Comparison of ENCODE assay signal across 17 cellular contexts in the genomic region with DNA sequence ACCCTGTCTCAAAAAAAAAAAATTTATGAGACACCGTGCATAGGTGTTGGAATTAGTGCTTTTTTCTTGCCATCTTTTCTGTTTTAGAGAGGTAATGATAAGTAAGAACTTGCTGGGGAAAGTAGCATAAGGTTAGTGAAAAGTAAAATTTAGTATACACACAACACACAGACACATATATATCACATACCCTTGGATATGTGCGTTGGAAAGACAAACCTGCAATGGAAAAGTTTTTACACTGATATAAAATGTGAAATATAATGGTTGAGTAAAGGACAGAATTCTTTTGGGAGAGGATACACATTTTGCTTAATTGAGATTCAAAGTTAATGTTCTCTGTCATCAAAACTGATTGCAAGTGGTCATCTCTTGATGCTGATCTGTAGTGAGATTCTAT. TPM values are rescaled to one million over a fixed set of nuclear protein-coding genes. Genes with fewer than 3 reads are reported as not detected.
A peak's percentile ranks its signal among the peaks of the same experiment; 100 is the strongest.
DNase-seq lines count a peak whose midpoint lies in the region; ATAC-seq and TF ChIP-seq lines count a peak whose summit lies in the region.
"Had no signal": no experiment of that assay in that cellular context is flagged by ENCODE, and none has a peak within 500 bp of the region (broad histone marks: within the 10 kb centered on the region; RNA-seq: fewer than 3 reads in every experiment).

No MANE protein-coding gene starts in this region.

- intact Hi-C loops in activated CD8-positive, alpha-beta T cell treated with anti-CD3 and anti-CD28 coated beads for 36 hours (cut with micrococcal nuclease): no loop called here
- intact Hi-C loops in Panc1 (cut with micrococcal nuclease; ENCODE audit: unreplicated experiment) (no loop called here), lower leg skin (cut with DNase I; ENCODE audit: low total_unique reads) (no loop called here)

- H2AK5ac ChIP-seq in trophoblast cell (ENCODE audit: low read length): no peak overlapping the region

- in situ Hi-C loops in Panc1 (cut with HindIII; ENCODE audit: low pct_unique_long_range_greater_than_20kb, low sequenced_read_pairs): no loop called here

- peaks cover 83% of the 10 kb centered on the region for H3K4me1 Mint-ChIP-seq in activated CD8-positive, alpha-beta T cell treated with anti-CD3 and anti-CD28 coated beads for 36 hours (ENCODE audit: low read depth)
- peaks cover 30% of the 10 kb centered on the region for H3K4me1 Mint-ChIP-seq in activated CD8-positive, alpha-beta T cell treated with anti-CD3 and anti-CD28 coated beads, Interleukin-2, amount 10 ng/mL, durations not matched to agents 7 days and 5 days (ENCODE audit: low read depth)
- H3K4me1 Mint-ChIP-seq in chondrocyte (ENCODE audit: low read depth): peaks cover 76% of the 10 kb centered on the region

- H3K27me3 Mint-ChIP-seq in activated CD8-positive, alpha-beta T cell treated with anti-CD3 and anti-CD28 coated beads for 36 hours: no peaks in the 10 kb centered on the region
- H3K27me3 Mint-ChIP-seq in activated CD8-positive, alpha-beta T cell treated with anti-CD3 and anti-CD28 coated beads, Interleukin-2, amount 10 ng/mL, durations not matched to agents 7 days and 5 days (ENCODE audit: low read depth): no peaks in the 10 kb centered on the region
- H3K27me3 Mint-ChIP-seq in chondrocyte (ENCODE audit: low read depth): no peaks in the 10 kb centered on the region

- CTCF ChIA-PET in activated CD8-positive, alpha-beta T cell treated with anti-CD3 and anti-CD28 coated beads for 36 hours (lab: Charles Lee): no interaction called here
- CTCF ChIA-PET in activated CD8-positive, alpha-beta T cell treated with anti-CD3 and anti-CD28 coated beads, Interleukin-2, amount 10 ng/mL, durations not matched to agents 7 days and 5 days (lab: Charles Lee): no interaction called here
- CTCF ChIA-PET in Panc1 (lab: Charles Lee): no interaction called here

- no peak for TF ChIP-seq POLR2A in lower leg skin (IDR thresholded peaks at IDR 0.05)

- H3K4ac ChIP-seq in trophoblast cell (ENCODE audit: low read depth, low read length): peak overlapping the region; percentile 93

- H3K23ac ChIP-seq in trophoblast cell (ENCODE audit: low read length): no peak overlapping the region

- peaks cover 2% of the 10 kb centered on the region; the same call in 1 of the 2 replicates for H3K9me3 ChIP-seq in Panc1 (ENCODE audit: control insufficient read depth, insufficient read depth, low read depth, low read length)
- no peaks in the 10 kb centered on the region for H3K9me3 ChIP-seq in trophoblast cell (ENCODE audit: insufficient read depth, low read depth, low read length)
- peaks cover 4% of the 10 kb centered on the region; the same call in 1 of the 2 replicates for H3K9me3 ChIP-seq in SJCRH30 (replicated peaks)

- no peak overlapping the region for H2AFZ ChIP-seq in trophoblast cell (ENCODE audit: insufficient read depth, low read length, poor library complexity)

- no peak overlapping the region for H4K91ac ChIP-seq in trophoblast cell (ENCODE audit: low read depth, low read length)

- peak overlapping the region; percentile 19 for H3K27ac Mint-ChIP-seq in activated CD8-positive, alpha-beta T cell treated with anti-CD3 and anti-CD28 coated beads for 36 hours
- no peak overlapping the region for H3K27ac Mint-ChIP-seq in activated CD8-positive, alpha-beta T cell treated with anti-CD3 and anti-CD28 coated beads, Interleukin-2, amount 10 ng/mL, durations not matched to agents 7 days and 5 days
- peak overlapping the region; percentile 77 for H3K27ac Mint-ChIP-seq in chondrocyte (ENCODE audit: unreplicated experiment)

- H3K27me3 ChIP-seq in Panc1 (ENCODE audit: control insufficient read depth, insufficient read depth, low read length) (no peaks in the 10 kb centered on the region), trophoblast cell (ENCODE audit: insufficient read depth, low read length) (no peaks in the 10 kb centered on the region), SJCRH30 (no peaks in the 10 kb centered on the region)

- H3K4me3 Mint-ChIP-seq in activated CD8-positive, alpha-beta T cell treated with anti-CD3 and anti-CD28 coated beads for 36 hours: no peak overlapping the region
- no peak overlapping the region for H3K4me3 Mint-ChIP-seq in activated CD8-positive, alpha-beta T cell treated with anti-CD3 and anti-CD28 coated beads, Interleukin-2, amount 10 ng/mL, durations not matched to agents 7 days and 5 days
- H3K4me3 Mint-ChIP-seq in chondrocyte (ENCODE audit: unreplicated experiment): no peak overlapping the region

- ATAC-seq in activated CD8-positive, alpha-beta T cell treated with anti-CD3 and anti-CD28 coated beads for 36 hours: no peak
- ATAC-seq in activated CD8-positive, alpha-beta T cell treated with anti-CD3 and anti-CD28 coated beads, Interleukin-2, amount 10 ng/mL, durations not matched to agents 7 days and 5 days: no peak
- 0 out of 2 replicates have a peak, but pooled peaks have one; percentile 53 for ATAC-seq in Panc1
- no peak for ATAC-seq in GM18858 (IDR thresholded peaks at IDR 0.05; ENCODE audit: unreplicated experiment)

- no peak overlapping the region for H3K14ac ChIP-seq in trophoblast cell (ENCODE audit: low read length)

- no peaks in the 10 kb centered on the region for H3K9me3 Mint-ChIP-seq in activated CD8-positive, alpha-beta T cell treated with anti-CD3 and anti-CD28 coated beads for 36 hours
- H3K9me3 Mint-ChIP-seq in activated CD8-positive, alpha-beta T cell treated with anti-CD3 and anti-CD28 coated beads, Interleukin-2, amount 10 ng/mL, durations not matched to agents 7 days and 5 days (ENCODE audit: insufficient read depth): no peaks in the 10 kb centered on the region
- peaks cover 3% of the 10 kb centered on the region for H3K9me3 Mint-ChIP-seq in chondrocyte (ENCODE audit: low read depth)

- H3K4me1 ChIP-seq in Panc1 (ENCODE audit: control insufficient read depth, insufficient read depth, low read length): no peaks in the 10 kb centered on the region
- H3K4me1 ChIP-seq in trophoblast cell (ENCODE audit: control insufficient read depth in 1 of 2, insufficient read depth in 2 of 2, low read length in 2 of 2): peaks cover 0 to 3% of the 10 kb centered on the region in 2 experiments
- no peaks in the 10 kb centered on the region for H3K4me1 ChIP-seq in SJCRH30

- peaks cover 30% of the 10 kb centered on the region for H3K79me2 ChIP-seq in trophoblast cell (ENCODE audit: control insufficient read depth, insufficient read depth, low read length, poor library complexity)

- no peak overlapping the region for H2BK12ac ChIP-seq in trophoblast cell (ENCODE audit: low read length)

- H3K9ac ChIP-seq in trophoblast cell (ENCODE audit: low read length): no peak overlapping the region

- no peaks in the 10 kb centered on the region for H3K36me3 ChIP-seq in Panc1 (ENCODE audit: control insufficient read depth, insufficient read depth, low read length)
- H3K36me3 ChIP-seq in trophoblast cell (ENCODE audit: control insufficient read depth in 1 of 2, insufficient read depth in 2 of 2, low read length in 2 of 2): peaks cover 4 to 10% of the 10 kb centered on the region in 2 experiments
- H3K36me3 ChIP-seq in SJCRH30: peaks cover 29% of the 10 kb centered on the region

- no CpG with 5 or more reads among the region's 2 CpGs for WGBS in trophoblast cell (ENCODE audit: extremely low coverage, insufficient coverage, insufficient read length)
- WGBS in lower leg skin, 2 donors: 67 to 70% methylated on average over 2 of the region's 2 CpGs

- no peak overlapping the region for H3K18ac ChIP-seq in trophoblast cell (ENCODE audit: low read length)

- H3K36me3 Mint-ChIP-seq in activated CD8-positive, alpha-beta T cell treated with anti-CD3 and anti-CD28 coated beads for 36 hours (ENCODE audit: low read depth): peaks cover 44% of the 10 kb centered on the region
- peaks cover 45% of the 10 kb centered on the region for H3K36me3 Mint-ChIP-seq in activated CD8-positive, alpha-beta T cell treated with anti-CD3 and anti-CD28 coated beads, Interleukin-2, amount 10 ng/mL, durations not matched to agents 7 days and 5 days (ENCODE audit: low read depth)
- H3K36me3 Mint-ChIP-seq in chondrocyte (ENCODE audit: low read depth): peaks cover 6% of the 10 kb centered on the region

- no peak for TF ChIP-seq CTCF in activated CD8-positive, alpha-beta T cell treated with anti-CD3 and anti-CD28 coated beads for 36 hours (IDR thresholded peaks at IDR 0.05)
- TF ChIP-seq CTCF in Panc1 (IDR thresholded peaks at IDR 0.05) (no peak), chondrocyte (IDR thresholded peaks at IDR 0.05) (no peak), lower leg skin (IDR thresholded peaks at IDR 0.05) (no peak)

- BruUV-seq in Panc1 (replicated peaks; lab: Mats Ljungman, UMichigan): no TSS peak

- no peak overlapping the region for H4K12ac ChIP-seq in trophoblast cell (ENCODE audit: low read depth, low read length)

- no peak overlapping the region for H2BK5ac ChIP-seq in trophoblast cell (ENCODE audit: low read depth, low read length, poor library complexity)

- POLR2A ChIA-PET in activated CD8-positive, alpha-beta T cell treated with anti-CD3 and anti-CD28 coated beads for 36 hours (lab: Charles Lee): interaction anchor here (1.0 to 1.1 kb wide), 2 partner anchors 15 to 177 kb away, joined by 3 read pairs; no protein-coding TSS in a partner anchor
- POLR2A ChIA-PET in activated CD8-positive, alpha-beta T cell treated with anti-CD3 and anti-CD28 coated beads, Interleukin-2, amount 10 ng/mL, durations not matched to agents 7 days and 5 days (lab: Charles Lee): no interaction called here
- POLR2A ChIA-PET in Panc1 (lab: Charles Lee): no interaction called here

- no peak overlapping the region for H3K4me3 ChIP-seq in Panc1 (ENCODE audit: low read depth in 2 of 2, low read length in 2 of 2)
- H3K4me3 ChIP-seq in trophoblast cell (ENCODE audit: low read depth, low read length): no peak overlapping the region
- no peak overlapping the region for H3K4me3 ChIP-seq in SJCRH30
- H3K4me3 ChIP-seq in lower leg skin (ENCODE audit: low read depth, poor library complexity, severe bottlenecking): no peak overlapping the region
- H3K4me3 ChIP-seq: HAP-1 had no signal

- no peak overlapping the region for H2BK120ac ChIP-seq in trophoblast cell (ENCODE audit: insufficient read depth, low read length, poor library complexity)

- DNase-seq in activated CD8-positive, alpha-beta T cell treated with anti-CD3 and anti-CD28 coated beads for 36 hours: no peak
- DNase-seq in activated CD8-positive, alpha-beta T cell treated with anti-CD3 and anti-CD28 coated beads, Interleukin-2, amount 10 ng/mL, durations not matched to agents 7 days and 5 days: no peak
- no peak for DNase-seq in Panc1 (ENCODE audit: low read depth, low spot score)
- no peak for DNase-seq in chondrocyte (ENCODE audit: low spot score)
- DNase-seq in trophoblast cell: no peak
- DNase-seq in SJCRH30: no peak
- DNase-seq in lower leg skin (ENCODE audit: low spot score in 2 of 2): no peak
- DNase-seq: COR-L47, DMS153, NCI-H2029, NCI-H2171 treated with DMSO at 0.1 percent for 48 hours, NCI-H774 had no signal

- H3K27ac ChIP-seq in Panc1 (ENCODE audit: low read length) (no peak overlapping the region), trophoblast cell (ENCODE audit: low read depth, low read length) (no peak overlapping the region), SJCRH30 (no peak overlapping the region)
- H3K27ac ChIP-seq: 22Rv1 had no signal

- no peaks in the 10 kb centered on the region for H3K79me1 ChIP-seq in trophoblast cell (ENCODE audit: low read length)

- H3K4me2 ChIP-seq in trophoblast cell (ENCODE audit: low read length): no peak overlapping the region

- H4K8ac ChIP-seq in trophoblast cell (ENCODE audit: low read depth, low read length): no peak overlapping the region

RNA-seq across cellular contexts. Expression of a gene that starts 13.3 kb away (rescaled TPM):
- 100 to 1,000 TPM; 206 to 216 TPM for total RNA-seq in activated CD8-positive, alpha-beta T cell treated with anti-CD3 and anti-CD28 coated beads for 36 hours
- total RNA-seq in activated CD8-positive, alpha-beta T cell treated with anti-CD3 and anti-CD28 coated beads, Interleukin-2, amount 10 ng/mL, durations not matched to agents 7 days and 5 days: 100 to 1,000 TPM; 174 to 183 TPM
- total RNA-seq in Panc1 (2021; ENCODE audit: unreplicated experiment): 180 TPM
- polyA plus RNA-seq in Panc1 (2012; ENCODE audit: insufficient read length): 103 TPM
- total RNA-seq in chondrocyte: 440 to 474 TPM (median 447 TPM) in 3 replicates
- 286 and 295 TPM in 2 replicates for polyA plus RNA-seq in trophoblast cell (2013)
- 254 and 274 TPM in 2 replicates for total RNA-seq in SJCRH30 (2014; rRNA removed; shearing (Covaris generic))
- total RNA-seq in lower leg skin: 100 to 1,000 TPM in 3 of 4 donors, 10 to 100 TPM in 1; 99.9 to 151 (median 119) TPM

RNA-seq across cellular contexts. Expression of a gene that starts 45.7 kb away (rescaled TPM):
- 1 to 10 TPM; 1.3 to 1.4 TPM for total RNA-seq in activated CD8-positive, alpha-beta T cell treated with anti-CD3 and anti-CD28 coated beads for 36 hours
- 1 to 10 TPM; 1.2 TPM for total RNA-seq in activated CD8-positive, alpha-beta T cell treated with anti-CD3 and anti-CD28 coated beads, Interleukin-2, amount 10 ng/mL, durations not matched to agents 7 days and 5 days
- total RNA-seq in Panc1 (2021; ENCODE audit: unreplicated experiment) (0.87 TPM), chondrocyte (1.6 to 3.4 TPM (median 1.6 TPM) in 3 replicates), lower leg skin (under 1 TPM in 3 of 4 donors, not detected in 1; 0.42 to 0.95 (median 0.71) TPM)
- polyA plus RNA-seq in Panc1 (2012; ENCODE audit: insufficient read length): 0.13 TPM
- 4.4 and 4.5 TPM in 2 replicates for polyA plus RNA-seq in trophoblast cell (2013)
- 0.51 and 0.83 TPM in 2 replicates for total RNA-seq in SJCRH30 (2014; rRNA removed; shearing (Covaris generic))
- total RNA-seq: IMR-90 had no signal
- polyA plus RNA-seq: BJ, IMR-90 had no signal
